In genomic region chr1:67835663-67836452, GRCh38 we compare ENCODE assay signal across 23 cellular contexts. TPM values are rescaled to one million over a fixed set of nuclear protein-coding genes. Genes with fewer than 3 reads are reported as not detected.
"Had no signal": no experiment of that assay in that cellular context is flagged by ENCODE, and none has a peak within 500 bp of the region (broad histone marks: within the 10 kb centered on the region; RNA-seq: fewer than 3 reads in every experiment).

No MANE protein-coding gene starts in this region.

- ATAC-seq: activated naive CD4-positive, alpha-beta T cell treated with anti-CD3 and anti-CD28 coated beads, Interleukin-2, amount 50 U/mL, for 72 hours; activated T-cell treated with anti-CD3 and anti-CD28 coated beads, Interleukin-2, amount 50 U/mL, for 72 hours; body of pancreas; gastrocnemius medialis; heart left ventricle; left colon; lower lobe of right lung; sciatic nerve; T-helper 17 cell; WTC11 had no signal

- H3K9me3 Mint-ChIP-seq: activated naive CD4-positive, alpha-beta T cell treated with anti-CD3 and anti-CD28 coated beads, Interleukin-2, amount 50 U/mL, for 72 hours; activated T-cell treated with anti-CD3 and anti-CD28 coated beads, Interleukin-2, amount 50 U/mL, for 72 hours; central memory CD8-positive, alpha-beta T cell; WTC11 had no signal

- H3K36me3 ChIP-seq: gastrocnemius medialis, heart left ventricle, lower lobe of right lung, ovary, stomach, thyroid gland, vagina had no signal

- H3K4me3 ChIP-seq: body of pancreas, coronary artery, gastrocnemius medialis, heart left ventricle, lower lobe of right lung, ovary, stomach, thyroid gland, vagina had no signal

- H3K36me3 Mint-ChIP-seq: WTC11 had no signal

- H3K27me3 ChIP-seq: body of pancreas, gastrocnemius medialis, ovary, thyroid gland, vagina had no signal

- DNase-seq: activated CD4-positive, alpha-beta T cell treated with anti-CD3 and anti-CD28 coated beads for 48 hours; activated CD8-positive, alpha-beta memory T cell treated with anti-CD3 and anti-CD28 coated beads, Interleukin-2, amount 50 U/mL, for 48 hours; activated gamma-delta T cell; activated T-cell treated with anti-CD3 and anti-CD28 coated beads, Interleukin-2, amount 50 U/mL, for 72 hours; amniotic stem cell; body of pancreas; effector CD8-positive, alpha-beta T cell; gastrocnemius medialis; heart left ventricle; immature natural killer cell; left colon; lower lobe of right lung; ovary; stimulated activated CD4-positive, alpha-beta T cell treated with anti-CD3 and anti-CD28 coated beads, Interleukin-1b, Interleukin-23, amount 100 ng/mL, for 48 hours; stomach; T-helper 17 cell; thyroid gland had no signal

- H3K27ac ChIP-seq: body of pancreas, gastrocnemius medialis, heart left ventricle, lower lobe of right lung, ovary, stomach, vagina had no signal

- H3K9me3 ChIP-seq: body of pancreas, gastrocnemius medialis, heart left ventricle, lower lobe of right lung, ovary, stomach, thyroid gland, vagina had no signal

- H3K4me3 Mint-ChIP-seq: activated T-cell treated with anti-CD3 and anti-CD28 coated beads, Interleukin-2, amount 50 U/mL, for 72 hours; central memory CD8-positive, alpha-beta T cell; immature natural killer cell; T-helper 17 cell; WTC11 had no signal

- H3K27ac Mint-ChIP-seq: activated naive CD4-positive, alpha-beta T cell treated with anti-CD3 and anti-CD28 coated beads, Interleukin-2, amount 50 U/mL, for 72 hours; activated T-cell treated with anti-CD3 and anti-CD28 coated beads, Interleukin-2, amount 50 U/mL, for 72 hours; immature natural killer cell; T-helper 17 cell; WTC11 had no signal

RNA-seq across cellular contexts. Expression of gene GNG12, which starts 2.6 kb away (rescaled TPM):
- total RNA-seq: T-helper 17 cell had no signal
